In genomic region chr5:65879668-65880256, GRCh38 we compare ENCODE assay signal across 8 cellular contexts. TPM values are rescaled to one million over a fixed set of nuclear protein-coding genes. Genes with fewer than 3 reads are reported as not detected.
DNase-seq lines count a peak whose midpoint lies in the region; ATAC-seq and TF ChIP-seq lines count a peak whose summit lies in the region.
"Not testable (repeated sequence)": the region's sequence is repeated elsewhere in the genome, so short reads cannot be mapped to it uniquely, and the experiment has no call there.

No MANE protein-coding gene starts in this region.

- TF ChIP-seq CTCF in PC-9 (conservative IDR thresholded peaks at IDR 0.05); brain microvascular endothelial cell (IDR thresholded peaks at IDR 0.05; ENCODE audit: low read depth, low read length, missing control alignments); mucosa of descending colon (IDR thresholded peaks at IDR 0.05): not testable (repeated sequence)

- in situ Hi-C loops in brain microvascular endothelial cell (cut with HindIII; ENCODE audit: low pct_ligation_motif_present, low sequenced_read_pairs), result not testable (repeated sequence)

- DNase-seq in Ammon's horn (ENCODE audit: low spot score) (peak; percentile 44), HS-27A (ENCODE audit: low read depth) (peak; percentile 80), PC-9 (peak; percentile 22 to 79), brain microvascular endothelial cell (peak; percentile 89), fibroblast of peridontal ligament (ENCODE audit: extremely low read depth) (peak; percentile 90), stromal cell of bone marrow (ENCODE audit: low read depth) (peak; percentile 79)
- peak; percentile 34 for DNase-seq in activated CD4-positive, alpha-beta T cell treated with anti-CD3 and anti-CD28 coated beads for 48 hours
- DNase-seq in mucosa of descending colon, result not testable (repeated sequence)

- 0 out of 2 replicates have a peak overlapping the region, but pooled peaks have one; percentile 1 for H3K27ac ChIP-seq in PC-9
- H3K27ac ChIP-seq in brain microvascular endothelial cell, result peak overlapping the region; percentile 47

- H3K4me2 ChIP-seq in PC-9, result not testable (repeated sequence)

- POLR2A ChIA-PET in PC-9 (lab: Charles Lee; ENCODE audit: unreplicated experiment), result not testable (repeated sequence)

- not testable (repeated sequence) for H2AFZ ChIP-seq in PC-9

- H3K4me3 ChIP-seq in PC-9; brain microvascular endothelial cell (ENCODE audit: low read depth, low read length); mucosa of descending colon: not testable (repeated sequence)

- peaks cover 17% of the 10 kb centered on the region; the same call in 1 of the 2 replicates for H3K4me1 ChIP-seq in PC-9 (replicated peaks; ENCODE audit: insufficient read depth)
- not testable (repeated sequence) for H3K4me1 ChIP-seq in mucosa of descending colon (ENCODE audit: low read depth)

- H3K36me3 ChIP-seq in PC-9 (ENCODE audit: low read depth); brain microvascular endothelial cell (replicated peaks); mucosa of descending colon (ENCODE audit: low read depth): not testable (repeated sequence)

- H3K27me3 ChIP-seq in PC-9 (ENCODE audit: insufficient read depth, low read depth); brain microvascular endothelial cell (replicated peaks): not testable (repeated sequence)

- not testable (repeated sequence) for H4K20me1 ChIP-seq in PC-9 (ENCODE audit: insufficient read depth)

- ATAC-seq in mucosa of descending colon, result peak; percentile 31

- intact Hi-C loops in PC-9 (cut with micrococcal nuclease; ENCODE audit: unreplicated experiment); mucosa of descending colon (cut with DNase I, micrococcal nuclease): not testable (repeated sequence)

- H3K79me2 ChIP-seq in PC-9 (ENCODE audit: low read depth), result not testable (repeated sequence)

- CTCF ChIA-PET in PC-9 (lab: Charles Lee), result not testable (repeated sequence)

- BruUV-seq in PC-9 (replicated peaks; lab: Mats Ljungman, UMichigan), result not testable (repeated sequence)

- H3F3A ChIP-seq in PC-9 (ENCODE audit: insufficient read depth, low read depth), result not testable (repeated sequence)

- peaks cover 21% of the 10 kb centered on the region; the same call in 1 of the 2 replicates for H3K9me3 ChIP-seq in PC-9 (ENCODE audit: insufficient read depth, low read depth)
- H3K9me3 ChIP-seq in mucosa of descending colon, result not testable (repeated sequence)

- not testable (repeated sequence) for H3K9me2 ChIP-seq in PC-9 (ENCODE audit: insufficient read depth)

RNA-seq across cellular contexts. Expression of gene ERBIN, which starts 46.6 kb away (rescaled TPM):
- total RNA-seq in PC-9 (2021), result 112 and 143 TPM in 2 replicates
- 100 to 1,000 TPM; 123 to 157 (median 129) TPM for total RNA-seq in mucosa of descending colon
